Comparison of ENCODE assay signal across 20 cellular contexts in genomic region chr11:33564856-33565453, GRCh38.
DNase-seq lines count a peak whose midpoint lies in the region; ATAC-seq and TF ChIP-seq lines count a peak whose summit lies in the region.
"Had no signal": no experiment of that assay in that cellular context is flagged by ENCODE, and none has a peak within 500 bp of the region (broad histone marks: within the 10 kb centered on the region; RNA-seq: fewer than 3 reads in every experiment).

No MANE protein-coding gene starts in this region.

- H2BK5ac ChIP-seq in mesendoderm (ENCODE audit: low read length) = no peak overlapping the region

- H3K18ac ChIP-seq in mesendoderm (ENCODE audit: low read length) = no peak overlapping the region

- no peak for TF ChIP-seq EP300 in esophagus muscularis mucosa (IDR thresholded peaks at IDR 0.05)

- DNase-seq in RPMI7951 (ENCODE audit: low read depth) = peak; percentile 14
- peak in 8 of 10 donors; percentile 37 to 72 (median 60) for DNase-seq in dorsolateral prefrontal cortex
- DNase-seq in mesendoderm = peak; percentile 23
- DNase-seq in testis = peak; percentile 26
- DNase-seq in esophagus muscularis mucosa (ENCODE audit: extremely low spot score) = no peak
- DNase-seq in activated CD8-positive, alpha-beta memory T cell treated with anti-CD3 and anti-CD28 coated beads, Interleukin-2, amount 50 U/mL, for 4 hours = no peak
- DNase-seq: activated CD4-positive, alpha-beta T cell treated with anti-CD3 and anti-CD28 coated beads for 4 hours; activated T-cell treated with anti-CD3 and anti-CD28 coated beads, Interleukin-2, amount 50 U/mL, for 4 hours; cortex of kidney; glutamatergic neuron; naive thymus-derived CD8-positive, alpha-beta T cell; NCI-H2171 treated with DMSO at 0.1 percent for 48 hours; NCI-H524 treated with DMSO at 0.1 percent for 48 hours; pancreas; right lobe of liver; stimulated activated CD4-positive, alpha-beta T cell treated with anti-CD3 and anti-CD28 coated beads, Interleukin-4, amount 100 ng/mL, for 4 hours; stimulated activated naive CD4-positive, alpha-beta T cell; thyroid gland had no signal

- no peak overlapping the region for H4K5ac ChIP-seq in mesendoderm (ENCODE audit: low read length)

- H3K4ac ChIP-seq in mesendoderm (ENCODE audit: low read depth, low read length) = no peak overlapping the region

- intact Hi-C loops in dorsolateral prefrontal cortex (cut with DNase I) (loop anchor here in 1 of 2 donors (10.0 kb wide), 1 partner anchor 130 kb away; no protein-coding TSS in a partner anchor), testis (cut with DNase I; ENCODE audit: low total_unique reads) (no loop called here), esophagus muscularis mucosa (cut with DNase I) (no loop called here)

- peak in 2 of 56 donors; percentile 9 to 25 for TF ChIP-seq CTCF in dorsolateral prefrontal cortex (IDR thresholded peaks at IDR 0.05 in 54 of 56, conservative IDR thresholded peaks at IDR 0.05 in 2 of 56; ENCODE audit: low read depth in 1 of 56, partially characterized antibody in 56 of 56)
- TF ChIP-seq CTCF in testis (IDR thresholded peaks at IDR 0.05) = no peak
- TF ChIP-seq CTCF in esophagus muscularis mucosa (IDR thresholded peaks at IDR 0.05) = no peak

- H3K56ac ChIP-seq in mesendoderm (ENCODE audit: low read length) = no peak overlapping the region

- no peak overlapping the region for H2AK5ac ChIP-seq in mesendoderm (ENCODE audit: low read length)

- H4K8ac ChIP-seq in mesendoderm (ENCODE audit: low read depth, low read length) = no peak overlapping the region

- H3K4me3 ChIP-seq in dorsolateral prefrontal cortex = no peak overlapping the region
- no peak overlapping the region for H3K4me3 ChIP-seq in mesendoderm (ENCODE audit: low read length)
- H3K4me3 ChIP-seq in testis = no peak overlapping the region
- H3K4me3 ChIP-seq in esophagus muscularis mucosa = no peak overlapping the region
- H3K4me3 ChIP-seq: pancreas, right lobe of liver, SJSA1, thyroid gland had no signal

- H3K4me1 ChIP-seq in mesendoderm (ENCODE audit: control insufficient read depth, low read depth, low read length) (peaks cover 4% of the 10 kb centered on the region), testis (peaks cover 3% of the 10 kb centered on the region), esophagus muscularis mucosa (no peaks in the 10 kb centered on the region)
- H3K4me1 ChIP-seq: pancreas, right lobe of liver, SJSA1, thyroid gland had no signal

- H3K27me3 ChIP-seq in dorsolateral prefrontal cortex (no peaks in the 10 kb centered on the region), mesendoderm (ENCODE audit: insufficient read depth, low read length, poor library complexity) (no peaks in the 10 kb centered on the region), testis (no peaks in the 10 kb centered on the region), esophagus muscularis mucosa (no peaks in the 10 kb centered on the region)
- H3K27me3 ChIP-seq: pancreas, right lobe of liver, thyroid gland had no signal

- no peak overlapping the region for H2BK15ac ChIP-seq in mesendoderm (replicated peaks; ENCODE audit: low read depth)

- no peak for TF ChIP-seq POLR2A in testis (IDR thresholded peaks at IDR 0.05)
- no peak for TF ChIP-seq POLR2A in esophagus muscularis mucosa (IDR thresholded peaks at IDR 0.05; ENCODE audit: low read depth)

- no peak overlapping the region for H3K9ac ChIP-seq in mesendoderm (ENCODE audit: low read length)

- no peaks in the 10 kb centered on the region for H3K9me3 ChIP-seq in testis
- H3K9me3 ChIP-seq in esophagus muscularis mucosa = no peaks in the 10 kb centered on the region
- H3K9me3 ChIP-seq: pancreas, right lobe of liver, SJSA1, thyroid gland had no signal

- no peak overlapping the region for H3K23ac ChIP-seq in mesendoderm (ENCODE audit: low read length)

- H3K79me1 ChIP-seq in mesendoderm (ENCODE audit: low read length) = no peaks in the 10 kb centered on the region

- H3K36me3 ChIP-seq in mesendoderm (ENCODE audit: control insufficient read depth, insufficient read depth, low read length) (no peaks in the 10 kb centered on the region), testis (ENCODE audit: low read depth, missing control alignments) (no peaks in the 10 kb centered on the region), esophagus muscularis mucosa (no peaks in the 10 kb centered on the region)
- H3K36me3 ChIP-seq: pancreas, right lobe of liver, SJSA1, thyroid gland had no signal

- WGBS in mesendoderm (ENCODE audit: extremely low coverage, insufficient coverage, low lambda C conversion rate) = no CpG with 5 or more reads among the region's 7 CpGs
- 76 to 78% methylated on average over 7 of the region's 7 CpGs for WGBS in testis, 2 donors
- WGBS in esophagus muscularis mucosa = 86% methylated on average over 7 of the region's 7 CpGs

- no peak overlapping the region for H3K4me2 ChIP-seq in mesendoderm (ENCODE audit: low read length)

- no peak overlapping the region for H2BK120ac ChIP-seq in mesendoderm (ENCODE audit: low read depth, low read length)

- H3K27ac ChIP-seq in dorsolateral prefrontal cortex (peak overlapping the region; percentile 4 to 93 (median 85)), mesendoderm (ENCODE audit: low read depth, low read length) (no peak overlapping the region), testis (no peak overlapping the region), esophagus muscularis mucosa (replicated peaks in 1 of 4) (no peak overlapping the region)
- H3K27ac ChIP-seq: pancreas, right lobe of liver, SJSA1, thyroid gland had no signal

- no peak for ATAC-seq in HG02840 (IDR thresholded peaks at IDR 0.05; ENCODE audit: low FRiP score, unreplicated experiment)
- ATAC-seq: activated T-cell treated with anti-CD3 and anti-CD28 coated beads, Interleukin-2, amount 50 U/mL, for 4 hours; naive thymus-derived CD8-positive, alpha-beta T cell; pancreas; right lobe of liver had no signal

- no peaks in the 10 kb centered on the region for H3K79me2 ChIP-seq in mesendoderm (ENCODE audit: control insufficient read depth, insufficient read depth, low read length)

Comparison
In these comparisons a context has a peak if more than half of its experiments do, and no peak if none do; other contexts are left out.
1. DNase-seq: peak in RPMI7951 (single experiment), dorsolateral prefrontal cortex (8 of 10), mesendoderm (single experiment) and testis (single experiment); none in esophagus muscularis mucosa (single experiment) and activated CD8-positive, alpha-beta memory T cell treated with anti-CD3 and anti-CD28 coated beads, Interleukin-2, amount 50 U/mL, for 4 hours (single experiment).
2. H3K27ac ChIP-seq: peak in dorsolateral prefrontal cortex (59 of 59); none in mesendoderm (single experiment), testis (0 of 2) and esophagus muscularis mucosa (0 of 4).